22 cellular contexts compared by ENCODE assay signal in the genomic region with DNA sequence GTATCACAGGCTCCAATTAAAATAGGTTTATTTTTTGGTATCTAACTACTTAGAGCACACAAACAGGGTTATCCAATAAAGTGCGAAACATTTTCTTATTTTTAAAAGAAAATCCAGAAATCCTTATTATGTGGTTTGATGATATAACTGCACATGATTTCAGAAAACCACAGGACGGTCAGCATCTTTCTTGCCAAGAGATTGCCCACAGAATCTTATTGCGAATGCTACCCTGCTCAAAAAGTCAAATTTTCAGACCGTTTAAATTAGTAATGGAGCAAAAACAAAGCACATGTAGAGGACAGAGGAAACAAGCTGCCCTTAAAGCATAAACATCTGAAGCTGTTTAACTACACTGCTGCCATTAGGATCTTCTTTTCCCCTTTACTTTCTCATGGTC. TPM values are rescaled to one million over a fixed set of nuclear protein-coding genes. Genes with fewer than 3 reads are reported as not detected.
DNase-seq lines count a peak whose midpoint lies in the region; ATAC-seq, FAIRE-seq and TF ChIP-seq lines count a peak whose summit lies in the region.
"Had no signal": no experiment of that assay in that cellular context is flagged by ENCODE, and none has a peak within 500 bp of the region (broad histone marks: within the 10 kb centered on the region; RNA-seq: fewer than 3 reads in every experiment).

No MANE protein-coding gene starts in this region.

- no peaks in the 10 kb centered on the region for H3K36me3 Mint-ChIP-seq in CD14-positive monocyte
- H3K36me3 Mint-ChIP-seq in astrocyte (ENCODE audit: low read depth, unreplicated experiment) = no peaks in the 10 kb centered on the region
- no peaks in the 10 kb centered on the region for H3K36me3 Mint-ChIP-seq in CD8-positive, alpha-beta memory T cell

- peak overlapping the region; percentile 0 to 94 (median 77) for H3K27ac Mint-ChIP-seq in CD14-positive monocyte
- H3K27ac Mint-ChIP-seq in astrocyte (ENCODE audit: unreplicated experiment) = no peak overlapping the region
- H3K27ac Mint-ChIP-seq in CD8-positive, alpha-beta memory T cell = no peak overlapping the region

- intact Hi-C loops in CD14-positive monocyte (cut with micrococcal nuclease) = loop anchor here in 1 of 2 donors (5.0 kb wide), 1 partner anchor 45 kb away; the partner anchor contains the start of gene CMTM4
- intact Hi-C loops in stomach (cut with DNase I; ENCODE audit: low total_unique reads) = no loop called here
- intact Hi-C loops in head of caudate nucleus (cut with DNase I) = no loop called here

- H3K4me2 ChIP-seq in astrocyte (ENCODE audit: low read length) = no peak overlapping the region

- no peak for ATAC-seq in GM19328 (IDR thresholded peaks at IDR 0.05; ENCODE audit: unreplicated experiment)
- ATAC-seq: Right ventricle myocardium inferior had no signal

- no peak overlapping the region for H3K9ac ChIP-seq in astrocyte (ENCODE audit: low read length)

- CTCF ChIA-PET in CD8-positive, alpha-beta memory T cell (lab: Charles Lee) = interaction anchor here (2.9 kb wide), 1 partner anchor 9 kb away, joined by 31 read pairs; no protein-coding TSS in a partner anchor

- no peak for TF ChIP-seq EP300 in stomach (IDR thresholded peaks at IDR 0.05)

- no peak overlapping the region for H3K27ac ChIP-seq in astrocyte (ENCODE audit: low read depth, low read length)
- H3K27ac ChIP-seq in stomach = peak overlapping the region in 4 of 5 donors; percentile 42 to 50 (median 48)
- no peak overlapping the region for H3K27ac ChIP-seq in CD8-positive, alpha-beta memory T cell (ENCODE audit: low read depth, low read length)
- H3K27ac ChIP-seq: C4-2B, SJSA1 had no signal

- H3K4me1 ChIP-seq in astrocyte (ENCODE audit: insufficient read depth, low read length) (peaks cover 6% of the 10 kb centered on the region), stomach (peaks cover 23 to 58% (median 49%) of the 10 kb centered on the region in 4 donors)
- peaks cover 9% of the 10 kb centered on the region for H3K4me1 ChIP-seq in CD8-positive, alpha-beta memory T cell (ENCODE audit: insufficient read depth, low read length)

- no peaks in the 10 kb centered on the region for H3K9me3 ChIP-seq in astrocyte (ENCODE audit: insufficient read depth, low read depth, low read length)
- no peaks in the 10 kb centered on the region for H3K9me3 ChIP-seq in stomach
- no peaks in the 10 kb centered on the region for H3K9me3 ChIP-seq in CD8-positive, alpha-beta memory T cell (ENCODE audit: low read length)
- H3K9me3 ChIP-seq: SJSA1 had no signal

- FAIRE-seq in astrocyte (lab: Jason Lieb, UNC) = no peak
- FAIRE-seq: D721Med, H54, RCC 7860 had no signal

- 70 to 80% (median 80%) methylated on average over 4 of the region's 4 CpGs for WGBS in stomach, 5 donors

- TF ChIP-seq CTCF in CD14-positive monocyte (IDR thresholded peaks at IDR 0.05) (no peak), astrocyte (IDR thresholded peaks at IDR 0.05; ENCODE audit: insufficient read depth, low read depth, low read length) (no peak), stomach (IDR thresholded peaks at IDR 0.05) (no peak)

- TF ChIP-seq POLR2A in stomach (IDR thresholded peaks at IDR 0.05) = no peak

- H3K4me3 ChIP-seq in astrocyte (ENCODE audit: insufficient read depth, low read depth, low read length) (no peak overlapping the region), stomach (no peak overlapping the region)
- no peak overlapping the region for H3K4me3 ChIP-seq in CD8-positive, alpha-beta memory T cell (ENCODE audit: low read length)
- H3K4me3 ChIP-seq: SJSA1 had no signal

- peaks cover 61% of the 10 kb centered on the region for H3K4me1 Mint-ChIP-seq in CD14-positive monocyte
- peaks cover 4% of the 10 kb centered on the region for H3K4me1 Mint-ChIP-seq in astrocyte (ENCODE audit: low read depth, unreplicated experiment)
- H3K4me1 Mint-ChIP-seq in CD8-positive, alpha-beta memory T cell = peaks cover 8 to 15% (median 8%) of the 10 kb centered on the region in 3 donors

- peak overlapping the region in 1 of 2 donors; percentile 57 for H3K4me3 Mint-ChIP-seq in CD14-positive monocyte
- no peak overlapping the region for H3K4me3 Mint-ChIP-seq in astrocyte (ENCODE audit: unreplicated experiment)
- H3K4me3 Mint-ChIP-seq in CD8-positive, alpha-beta memory T cell = no peak overlapping the region

- peaks cover 0 to 2% (median 0%) of the 10 kb centered on the region in 7 donors for H3K9me3 Mint-ChIP-seq in CD14-positive monocyte
- no peaks in the 10 kb centered on the region for H3K9me3 Mint-ChIP-seq in astrocyte (ENCODE audit: unreplicated experiment)
- no peaks in the 10 kb centered on the region for H3K9me3 Mint-ChIP-seq in CD8-positive, alpha-beta memory T cell

- DNase-seq in CD14-positive monocyte (ENCODE audit: low spot score) (no peak), astrocyte (ENCODE audit: low read depth) (peak; percentile 41), fibroblast of peridontal ligament (ENCODE audit: extremely low read depth) (peak; percentile 92), stomach (no peak), head of caudate nucleus (no peak), inferior parietal cortex (ENCODE audit: extremely low spot score) (no peak)
- DNase-seq in CD8-positive, alpha-beta memory T cell = no peak
- DNase-seq: DMS79, KBM-7, NCI-H1105 treated with DMSO at 0.1 percent for 48 hours, NCI-H1694, NCI-H2081 treated with DMSO at 0.1 percent for 48 hours, NCI-H2171 treated with DMSO at 0.1 percent for 48 hours, NCI-H524 treated with DMSO at 0.1 percent for 48 hours, OCI-M1 had no signal

- POLR2A ChIA-PET in CD8-positive, alpha-beta memory T cell (lab: Charles Lee) = interaction anchor here (0.6 kb wide), 1 partner anchor 91 kb away, joined by 5 read pairs; no protein-coding TSS in a partner anchor

- H3K79me2 ChIP-seq in astrocyte (ENCODE audit: insufficient read depth, low read length) = no peaks in the 10 kb centered on the region

- H4K20me1 ChIP-seq in astrocyte (ENCODE audit: insufficient read depth, low read length) = no peaks in the 10 kb centered on the region

- peaks cover 0 to 1% (median 0%) of the 10 kb centered on the region in 3 donors for H3K27me3 Mint-ChIP-seq in CD14-positive monocyte (ENCODE audit: low read depth in 3 of 3)
- no peaks in the 10 kb centered on the region for H3K27me3 Mint-ChIP-seq in astrocyte (ENCODE audit: low read depth, unreplicated experiment)
- peaks cover 11 to 28% of the 10 kb centered on the region in 2 donors for H3K27me3 Mint-ChIP-seq in CD8-positive, alpha-beta memory T cell

- no peak overlapping the region for H2AFZ ChIP-seq in astrocyte (ENCODE audit: low read depth, low read length)

- H3K27me3 ChIP-seq in astrocyte (ENCODE audit: insufficient read depth, low read length) (no peaks in the 10 kb centered on the region), stomach (no peaks in the 10 kb centered on the region)
- H3K27me3 ChIP-seq in CD8-positive, alpha-beta memory T cell (ENCODE audit: insufficient read depth, low read length, poor library complexity, severe bottlenecking) = peaks cover 4% of the 10 kb centered on the region
- H3K27me3 ChIP-seq: SJSA1 had no signal

- H3K36me3 ChIP-seq in astrocyte (ENCODE audit: insufficient read depth, low read length) (no peaks in the 10 kb centered on the region), stomach (no peaks in the 10 kb centered on the region)
- no peaks in the 10 kb centered on the region for H3K36me3 ChIP-seq in CD8-positive, alpha-beta memory T cell (ENCODE audit: insufficient read depth, low read length)
- H3K36me3 ChIP-seq: SJSA1 had no signal

RNA-seq across cellular contexts. Expression of gene CMTM4, which starts 43.9 kb away (rescaled TPM):
- under 1 TPM; 0.41 to 0.45 TPM for polyA plus RNA-seq in CD14-positive monocyte
- total RNA-seq in astrocyte = 20.2 and 20.9 TPM in 2 replicates
- 100 to 1,000 TPM in 3 of 5 donors, 10 to 100 TPM in 2; 10.5 to 244 (median 127) TPM for total RNA-seq in stomach
- 10 to 100 TPM; 15.1 to 38.2 (median 24.1) TPM for polyA plus RNA-seq in stomach
- 1 to 10 TPM; 4.1 to 4.4 TPM for total RNA-seq in CD8-positive, alpha-beta memory T cell
- polyA plus RNA-seq in CD8-positive, alpha-beta memory T cell = 0.20 TPM

RNA-seq across cellular contexts. Expression of gene CMTM3, which starts 48.2 kb away (rescaled TPM):
- polyA plus RNA-seq in CD14-positive monocyte (100 to 1,000 TPM; 126 to 131 TPM), stomach (10 to 100 TPM in 2 of 3 donors, 1 to 10 TPM in 1; 6.7 to 12.2 (median 11.9) TPM)
- total RNA-seq in astrocyte (62.0 and 62.4 TPM in 2 replicates), stomach (10 to 100 TPM in 1 of 5 donors, 1 to 10 TPM in 1, under 1 TPM in 1, not detected in 2; 0.87 to 10.3 (median 6.5) TPM)
- 10 to 100 TPM; 68.0 to 71.8 TPM for total RNA-seq in CD8-positive, alpha-beta memory T cell
- 131 TPM for polyA plus RNA-seq in CD8-positive, alpha-beta memory T cell

Comparison
In these comparisons a context has a peak if more than half of its experiments do, and no peak if none do; other contexts are left out.
1. DNase-seq: peak in astrocyte (single experiment) and fibroblast of peridontal ligament (single experiment); none in CD14-positive monocyte (single experiment), stomach (single experiment), head of caudate nucleus (0 of 42), inferior parietal cortex (single experiment) and CD8-positive, alpha-beta memory T cell (0 of 5).
2. H3K27ac Mint-ChIP-seq: peak in CD14-positive monocyte (7 of 7); none in astrocyte (single experiment) and CD8-positive, alpha-beta memory T cell (0 of 8).
3. H3K27ac ChIP-seq: peak in stomach (4 of 5); none in astrocyte (single experiment) and CD8-positive, alpha-beta memory T cell (single experiment).